ENCODE assay signal across 1 cellular context in the genomic region with DNA sequence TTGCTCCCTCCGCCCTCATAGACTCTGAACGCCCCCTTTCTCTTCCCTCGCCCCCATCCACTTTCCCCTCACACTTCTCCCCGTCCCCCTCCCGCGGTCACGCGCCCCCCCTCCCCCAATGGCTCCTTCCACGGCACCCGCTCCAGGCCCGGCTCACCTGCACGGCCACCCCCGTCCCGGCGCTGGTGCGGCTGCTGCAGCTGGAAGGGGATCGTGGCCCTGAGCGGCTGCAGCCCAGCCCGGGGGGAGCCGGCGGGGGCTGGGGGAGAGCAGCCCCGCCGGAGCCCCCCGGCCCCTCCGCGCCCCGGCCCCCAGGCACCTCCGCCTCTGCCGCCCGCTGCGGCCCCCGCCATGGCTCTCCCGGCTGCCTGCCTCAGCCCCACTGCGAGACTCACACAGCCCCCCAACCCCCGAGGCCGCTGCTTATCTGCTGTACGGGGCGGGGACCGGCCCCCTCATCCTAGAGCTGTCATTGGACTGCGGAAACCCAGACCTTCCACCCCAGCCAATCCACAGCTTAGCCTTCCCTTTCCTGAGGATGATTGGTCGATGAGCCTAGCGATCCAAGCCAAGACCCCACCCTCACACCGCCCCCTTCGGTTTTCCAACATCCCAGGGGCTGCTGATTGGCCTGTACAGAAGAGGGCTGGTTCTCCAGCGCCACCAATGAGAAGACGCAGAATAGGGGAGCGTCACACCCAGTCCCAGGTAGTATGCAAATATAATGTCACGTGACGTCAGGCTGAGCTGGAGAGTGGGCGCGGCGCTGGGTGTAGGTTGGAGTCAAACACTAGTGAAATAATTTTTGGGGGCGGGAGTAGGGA.
A peak's percentile ranks its signal among the peaks of the same experiment; 100 is the strongest.
TF ChIP-seq lines count a peak whose summit lies in the region.

A gene with protein sequence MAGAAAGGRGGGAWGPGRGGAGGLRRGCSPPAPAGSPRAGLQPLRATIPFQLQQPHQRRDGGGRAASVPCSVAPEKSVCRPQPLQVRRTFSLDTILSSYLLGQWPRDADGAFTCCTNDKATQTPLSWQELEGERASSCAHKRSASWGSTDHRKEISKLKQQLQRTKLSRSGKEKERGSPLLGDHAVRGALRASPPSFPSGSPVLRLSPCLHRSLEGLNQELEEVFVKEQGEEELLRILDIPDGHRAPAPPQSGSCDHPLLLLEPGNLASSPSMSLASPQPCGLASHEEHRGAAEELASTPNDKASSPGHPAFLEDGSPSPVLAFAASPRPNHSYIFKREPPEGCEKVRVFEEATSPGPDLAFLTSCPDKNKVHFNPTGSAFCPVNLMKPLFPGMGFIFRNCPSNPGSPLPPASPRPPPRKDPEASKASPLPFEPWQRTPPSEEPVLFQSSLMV (minus strand): TSS at position 397 of the 824 bp plus-strand sequence. CDS start 44 bp downstream, at position 353.

TF ChIP-seq in WTC11, 78 proteins besides CTCF, POLR2A, EP300 and RAD21 (continued from another document):
- TF ChIP-seq, protein P1, sequence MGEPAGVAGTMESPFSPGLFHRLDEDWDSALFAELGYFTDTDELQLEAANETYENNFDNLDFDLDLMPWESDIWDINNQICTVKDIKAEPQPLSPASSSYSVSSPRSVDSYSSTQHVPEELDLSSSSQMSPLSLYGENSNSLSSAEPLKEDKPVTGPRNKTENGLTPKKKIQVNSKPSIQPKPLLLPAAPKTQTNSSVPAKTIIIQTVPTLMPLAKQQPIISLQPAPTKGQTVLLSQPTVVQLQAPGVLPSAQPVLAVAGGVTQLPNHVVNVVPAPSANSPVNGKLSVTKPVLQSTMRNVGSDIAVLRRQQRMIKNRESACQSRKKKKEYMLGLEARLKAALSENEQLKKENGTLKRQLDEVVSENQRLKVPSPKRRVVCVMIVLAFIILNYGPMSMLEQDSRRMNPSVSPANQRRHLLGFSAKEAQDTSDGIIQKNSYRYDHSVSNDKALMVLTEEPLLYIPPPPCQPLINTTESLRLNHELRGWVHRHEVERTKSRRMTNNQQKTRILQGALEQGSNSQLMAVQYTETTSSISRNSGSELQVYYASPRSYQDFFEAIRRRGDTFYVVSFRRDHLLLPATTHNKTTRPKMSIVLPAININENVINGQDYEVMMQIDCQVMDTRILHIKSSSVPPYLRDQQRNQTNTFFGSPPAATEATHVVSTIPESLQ (CRISPR knock-in tag; IDR thresholded peaks at IDR 0.05), result no peak
- TF ChIP-seq KAT7 (CRISPR knock-in tag; IDR thresholded peaks at IDR 0.05; ENCODE audit: borderline replicate concordance) (peak; percentile 46; the same call in 1 of the 2 replicates), GABPB1 (CRISPR knock-in tag; IDR thresholded peaks at IDR 0.05) (no peak), HMGA2 (CRISPR knock-in tag; IDR thresholded peaks at IDR 0.05) (no peak), MXD4 (CRISPR knock-in tag; IDR thresholded peaks at IDR 0.05; ENCODE audit: borderline replicate concordance) (no peak), ZNF232 (CRISPR knock-in tag; IDR thresholded peaks at IDR 0.05) (no peak), ZNF219 (CRISPR knock-in tag; IDR thresholded peaks at IDR 0.05; ENCODE audit: borderline replicate concordance) (no peak), ZNF671 (CRISPR knock-in tag; IDR thresholded peaks at IDR 0.05) (no peak), TEAD1 (CRISPR knock-in tag; IDR thresholded peaks at IDR 0.05) (peak; percentile 62; the same call in 1 of the 2 replicates), JAZF1 (CRISPR knock-in tag; IDR thresholded peaks at IDR 0.05) (no peak), SP1 (CRISPR knock-in tag; conservative IDR thresholded peaks at IDR 0.05) (peak; percentile 32; the same call in 1 of the 2 replicates), GRHL2 (CRISPR knock-in tag; IDR thresholded peaks at IDR 0.05; ENCODE audit: insufficient replicate concordance, severe bottlenecking) (no peak)
- TF ChIP-seq, protein P2, sequence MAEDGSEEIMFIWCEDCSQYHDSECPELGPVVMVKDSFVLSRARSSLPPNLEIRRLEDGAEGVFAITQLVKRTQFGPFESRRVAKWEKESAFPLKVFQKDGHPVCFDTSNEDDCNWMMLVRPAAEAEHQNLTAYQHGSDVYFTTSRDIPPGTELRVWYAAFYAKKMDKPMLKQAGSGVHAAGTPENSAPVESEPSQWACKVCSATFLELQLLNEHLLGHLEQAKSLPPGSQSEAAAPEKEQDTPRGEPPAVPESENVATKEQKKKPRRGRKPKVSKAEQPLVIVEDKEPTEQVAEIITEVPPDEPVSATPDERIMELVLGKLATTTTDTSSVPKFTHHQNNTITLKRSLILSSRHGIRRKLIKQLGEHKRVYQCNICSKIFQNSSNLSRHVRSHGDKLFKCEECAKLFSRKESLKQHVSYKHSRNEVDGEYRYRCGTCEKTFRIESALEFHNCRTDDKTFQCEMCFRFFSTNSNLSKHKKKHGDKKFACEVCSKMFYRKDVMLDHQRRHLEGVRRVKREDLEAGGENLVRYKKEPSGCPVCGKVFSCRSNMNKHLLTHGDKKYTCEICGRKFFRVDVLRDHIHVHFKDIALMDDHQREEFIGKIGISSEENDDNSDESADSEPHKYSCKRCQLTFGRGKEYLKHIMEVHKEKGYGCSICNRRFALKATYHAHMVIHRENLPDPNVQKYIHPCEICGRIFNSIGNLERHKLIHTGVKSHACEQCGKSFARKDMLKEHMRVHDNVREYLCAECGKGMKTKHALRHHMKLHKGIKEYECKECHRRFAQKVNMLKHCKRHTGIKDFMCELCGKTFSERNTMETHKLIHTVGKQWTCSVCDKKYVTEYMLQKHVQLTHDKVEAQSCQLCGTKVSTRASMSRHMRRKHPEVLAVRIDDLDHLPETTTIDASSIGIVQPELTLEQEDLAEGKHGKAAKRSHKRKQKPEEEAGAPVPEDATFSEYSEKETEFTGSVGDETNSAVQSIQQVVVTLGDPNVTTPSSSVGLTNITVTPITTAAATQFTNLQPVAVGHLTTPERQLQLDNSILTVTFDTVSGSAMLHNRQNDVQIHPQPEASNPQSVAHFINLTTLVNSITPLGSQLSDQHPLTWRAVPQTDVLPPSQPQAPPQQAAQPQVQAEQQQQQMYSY (CRISPR knock-in tag; IDR thresholded peaks at IDR 0.05), result 0 out of 2 replicates have a peak, but pooled peaks have one; percentile 2
